Comparison of ENCODE assay signal across 31 cellular contexts in genomic region chr13:29266743-29267142, GRCh38.
"Had no signal": no experiment of that assay in that cellular context is flagged by ENCODE, and none has a peak within 500 bp of the region (broad histone marks: within the 10 kb centered on the region; RNA-seq: fewer than 3 reads in every experiment).

No MANE protein-coding gene starts in this region.

- H3K4me3 ChIP-seq: adrenal gland, body of pancreas, esophagus muscularis mucosa, gastrocnemius medialis, heart right ventricle had no signal

- H3K4me3 Mint-ChIP-seq: activated B cell treated with CpG ODN at 0.5 μM for 24 hours; activated CD8-positive, alpha-beta T cell treated with anti-CD3 and anti-CD28 coated beads for 36 hours; activated naive CD8-positive, alpha-beta T cell treated with anti-CD3 and anti-CD28 coated beads for 36 hours; activated naive CD8-positive, alpha-beta T cell treated with anti-CD3 and anti-CD28 coated beads, Interleukin-2, amount 50 U/mL, for 24 hours; activated T-cell treated with anti-CD3 and anti-CD28 coated beads, Interleukin-2, amount 50 U/mL, for 4 hours; activated T-helper 17 cell treated with anti-CD3 and anti-CD28 coated beads, Interleukin-2, amount 50 U/mL, for 72 hours; effector memory CD8-positive, alpha-beta T cell; T-helper 2 cell treated with Interferon-gamma antibody and Interleukin-4, amounts not matched to agents 5 μg/mL and 100 μg/mL, for 36 hours had no signal

- H3K36me3 ChIP-seq: adrenal gland, esophagus muscularis mucosa, gastrocnemius medialis, heart right ventricle, WERI-Rb-1 had no signal

- H3K27me3 ChIP-seq: adrenal gland, body of pancreas, esophagus muscularis mucosa, foreskin keratinocyte, gastrocnemius medialis, heart right ventricle had no signal

- H3K27ac ChIP-seq: adrenal gland, body of pancreas, esophagus muscularis mucosa, foreskin keratinocyte, gastrocnemius medialis, heart right ventricle, WERI-Rb-1 had no signal

- H3K27me3 Mint-ChIP-seq: activated CD8-positive, alpha-beta T cell treated with anti-CD3 and anti-CD28 coated beads for 36 hours; activated naive CD8-positive, alpha-beta T cell treated with anti-CD3 and anti-CD28 coated beads for 36 hours; activated naive CD8-positive, alpha-beta T cell treated with anti-CD3 and anti-CD28 coated beads, Interleukin-2, amount 50 U/mL, for 24 hours; activated T-helper 17 cell treated with anti-CD3 and anti-CD28 coated beads, Interleukin-2, amount 50 U/mL, for 72 hours had no signal

- H3K4me1 Mint-ChIP-seq: activated B cell treated with CpG ODN at 0.5 μM for 24 hours; activated naive CD8-positive, alpha-beta T cell treated with anti-CD3 and anti-CD28 coated beads for 36 hours; activated naive CD8-positive, alpha-beta T cell treated with anti-CD3 and anti-CD28 coated beads, Interleukin-2, amount 50 U/mL, for 24 hours; activated T-helper 17 cell treated with anti-CD3 and anti-CD28 coated beads, Interleukin-2, amount 50 U/mL, for 72 hours had no signal

- H3K9me3 Mint-ChIP-seq: activated CD8-positive, alpha-beta T cell treated with anti-CD3 and anti-CD28 coated beads for 36 hours; activated naive CD8-positive, alpha-beta T cell treated with anti-CD3 and anti-CD28 coated beads for 36 hours; T-helper 2 cell treated with Interferon-gamma antibody and Interleukin-4, amounts not matched to agents 5 μg/mL and 100 μg/mL, for 36 hours had no signal

- H3K36me3 Mint-ChIP-seq: activated naive CD8-positive, alpha-beta T cell treated with anti-CD3 and anti-CD28 coated beads for 36 hours had no signal

- DNase-seq: activated B cell treated with CpG ODN at 0.5 μM for 24 hours; activated CD4-positive, alpha-beta T cell treated with anti-CD3 and anti-CD28 coated beads for 48 hours; activated CD4-positive, alpha-beta T cell treated with anti-CD3 and anti-CD28 coated beads, Interleukin-2, amount 50 U/mL, for 1 hour; activated CD4-positive, alpha-beta T cell treated with anti-CD3 and anti-CD28 coated beads, Interleukin-2, amount 50 U/mL, for 48 hours; activated CD8-positive, alpha-beta memory T cell treated with anti-CD3 and anti-CD28 coated beads for 24 hours; activated CD8-positive, alpha-beta T cell treated with anti-CD3 and anti-CD28 coated beads for 36 hours; activated effector memory CD4-positive, alpha-beta T cell treated with Interleukin-2 at 50 U/mL for 16 hours; activated gamma-delta T cell treated with Interleukin-2 at 50 U/mL for 16 hours; activated naive CD4-positive, alpha-beta T cell treated with anti-CD3 and anti-CD28 coated beads, Interleukin-2, amount 50 U/mL, for 16 hours; activated naive CD4-positive, alpha-beta T cell treated with Interleukin-2 at 50 U/mL for 16 hours; activated naive CD8-positive, alpha-beta T cell treated with anti-CD3 and anti-CD28 coated beads for 36 hours; activated naive CD8-positive, alpha-beta T cell treated with anti-CD3 and anti-CD28 coated beads, Interleukin-2, amount 50 U/mL, for 24 hours; activated T-cell treated with anti-CD3 and anti-CD28 coated beads, Interleukin-2, amount 50 U/mL, for 4 hours; adrenal gland; aorta; body of pancreas; cortex of kidney; dermis blood vessel endothelial cell; effector CD4-positive, alpha-beta T cell; effector memory CD8-positive, alpha-beta T cell; erythroblast; foreskin keratinocyte; gastrocnemius medialis; glutamatergic neuron; heart right ventricle; T1000; WERI-Rb-1 had no signal

- H3K27ac Mint-ChIP-seq: activated B cell treated with CpG ODN at 0.5 μM for 24 hours; activated CD8-positive, alpha-beta T cell treated with anti-CD3 and anti-CD28 coated beads for 36 hours; activated naive CD8-positive, alpha-beta T cell treated with anti-CD3 and anti-CD28 coated beads for 36 hours; activated naive CD8-positive, alpha-beta T cell treated with anti-CD3 and anti-CD28 coated beads, Interleukin-2, amount 50 U/mL, for 24 hours; effector memory CD8-positive, alpha-beta T cell; T-helper 2 cell treated with Interferon-gamma antibody and Interleukin-4, amounts not matched to agents 5 μg/mL and 100 μg/mL, for 36 hours had no signal

- H3K9me3 ChIP-seq: adrenal gland, body of pancreas, esophagus muscularis mucosa, gastrocnemius medialis had no signal

- ATAC-seq: activated CD4-positive, CD25-positive, alpha-beta regulatory T cell treated with anti-CD3 and anti-CD28 coated beads, Interleukin-2, amount 50 U/mL, for 24 hours; activated CD8-positive, alpha-beta T cell treated with anti-CD3 and anti-CD28 coated beads for 36 hours; activated naive CD8-positive, alpha-beta T cell treated with anti-CD3 and anti-CD28 coated beads, Interleukin-2, amount 50 U/mL, for 24 hours; activated T-cell treated with anti-CD3 and anti-CD28 coated beads, Interleukin-2, amount 50 U/mL, for 4 hours; activated T-helper 17 cell treated with anti-CD3 and anti-CD28 coated beads, Interleukin-2, amount 50 U/mL, for 72 hours; body of pancreas; effector memory CD8-positive, alpha-beta T cell; foreskin keratinocyte; gastrocnemius medialis; heart right ventricle had no signal

- H3K4me1 ChIP-seq: adrenal gland, body of pancreas, foreskin keratinocyte, gastrocnemius medialis had no signal
